ENCODE assay signal across 17 cellular contexts in genomic region chr7:114466911-114467310, GRCh38. TPM values are rescaled to one million over a fixed set of nuclear protein-coding genes. Genes with fewer than 3 reads are reported as not detected.
DNase-seq lines count a peak whose midpoint lies in the region; ATAC-seq and TF ChIP-seq lines count a peak whose summit lies in the region.
"Had no signal": no experiment of that assay in that cellular context is flagged by ENCODE, and none has a peak within 500 bp of the region (broad histone marks: within the 10 kb centered on the region; RNA-seq: fewer than 3 reads in every experiment).

No MANE protein-coding gene starts in this region.

- H3K9me3 ChIP-seq in AG04450 (ENCODE audit: control insufficient read depth, insufficient read depth, low read length) (no peaks in the 10 kb centered on the region), adipocyte (ENCODE audit: control insufficient read depth, low read length) (no peaks in the 10 kb centered on the region), BE2C (no peaks in the 10 kb centered on the region)

- no peak overlapping the region for H3K27ac ChIP-seq in AG04450 (ENCODE audit: low read depth, low read length)
- H3K27ac ChIP-seq: C4-2B had no signal

- CTCF ChIA-PET in AG04450 (lab: Charles Lee) = no interaction called here

- H3K27me3 ChIP-seq in AG04450 (ENCODE audit: control insufficient read depth, insufficient read depth, low read length) (no peaks in the 10 kb centered on the region), adipocyte (replicated peaks; ENCODE audit: control insufficient read depth, insufficient read depth, low read length) (no peaks in the 10 kb centered on the region), BE2C (no peaks in the 10 kb centered on the region)

- DNase-seq in AG04450 (ENCODE audit: low read depth, low spot score) (peak; percentile 2), H4 (ENCODE audit: low spot score) (peak; percentile 17), adipocyte (ENCODE audit: low read depth) (peak; percentile 14), dermis microvascular lymphatic vessel endothelial cell (ENCODE audit: low read depth in 2 of 2) (peak; percentile 89 to 92), NOMO-1 (lab: John Stamatoyannopoulos, UW; ENCODE audit: unreplicated experiment in 2 of 2) (no peak), BE2C (no peak)
- no peak for DNase-seq in stimulated activated CD4-positive, alpha-beta T cell treated with anti-CD3 and anti-CD28 coated beads, Interleukin-4, amount 100 ng/mL, for 4 hours
- DNase-seq: DND-41, H9, NCI-H1105, NCI-H187, NCI-H774, PC-3, RPMI8226 had no signal

- H3K4me1 ChIP-seq in adipocyte (ENCODE audit: control insufficient read depth, insufficient read depth, low read length) (no peaks in the 10 kb centered on the region), BE2C (no peaks in the 10 kb centered on the region)

- H3K4me3 ChIP-seq in AG04450 (ENCODE audit: low read depth, low read length) (no peak overlapping the region), adipocyte (ENCODE audit: low read length) (no peak overlapping the region), BE2C (ENCODE audit: low read depth, low read length) (no peak overlapping the region)

- POLR2A ChIA-PET in AG04450 (lab: Yijun Ruan, JAX) = no interaction called here

- ATAC-seq in HG03520 (IDR thresholded peaks at IDR 0.05; ENCODE audit: unreplicated experiment) = no peak
- ATAC-seq: PC-3 had no signal

- no peaks in the 10 kb centered on the region for H3K36me3 ChIP-seq in adipocyte (ENCODE audit: control insufficient read depth, insufficient read depth, low read length, severe bottlenecking)
- H3K36me3 ChIP-seq in BE2C = no peaks in the 10 kb centered on the region

- H3K9ac ChIP-seq in adipocyte (ENCODE audit: low read length) = no peak overlapping the region

- no peak for TF ChIP-seq CTCF in AG04450 (IDR thresholded peaks at IDR 0.05; ENCODE audit: low read depth, low read length)
- no peak for TF ChIP-seq CTCF in BE2C (IDR thresholded peaks at IDR 0.05; ENCODE audit: low read depth, low read length)

RNA-seq across cellular contexts. Expression of gene FOXP2, which starts 52.3 kb away (rescaled TPM):
- polyA plus RNA-seq in AG04450 (2011; rRNA removed) = 2.8 TPM in 2 replicates
- 4.0 and 5.3 TPM in 2 replicates for polyA minus RNA-seq in AG04450 (2011; rRNA and poly(A)+ RNA removed)
- 1.7 and 2.0 TPM in 2 replicates for total RNA-seq in H4 (2014; rRNA removed; shearing (Covaris generic))
- total RNA-seq in dermis microvascular lymphatic vessel endothelial cell = 2.4 and 7.6 TPM in 2 replicates
- polyA plus RNA-seq in BE2C (2012; ENCODE audit: insufficient read depth, insufficient read length, low read depth) = 14.7 TPM
- total RNA-seq: H9, NCI-H460, PC-3 had no signal

Comparison
In these comparisons a context has a peak if more than half of its experiments do, and no peak if none do; other contexts are left out.
1. DNase-seq: peak in AG04450 (single experiment), H4 (single experiment), adipocyte (single experiment) and dermis microvascular lymphatic vessel endothelial cell (2 of 2); none in stimulated activated CD4-positive, alpha-beta T cell treated with anti-CD3 and anti-CD28 coated beads, Interleukin-4, amount 100 ng/mL, for 4 hours (0 of 2), NOMO-1 (0 of 2) and BE2C (single experiment).